13 cellular contexts compared by ENCODE assay signal in genomic region chr4:92163348-92163747, GRCh38.
DNase-seq lines count a peak whose midpoint lies in the region; ATAC-seq, FAIRE-seq and TF ChIP-seq lines count a peak whose summit lies in the region.
"Had no signal": no experiment of that assay in that cellular context is flagged by ENCODE, and none has a peak within 500 bp of the region (broad histone marks: within the 10 kb centered on the region; RNA-seq: fewer than 3 reads in every experiment).

No MANE protein-coding gene starts in this region.

- H3K4me3 ChIP-seq in bronchial epithelial cell (ENCODE audit: low read depth, low read length) = no peak overlapping the region

- no peaks in the 10 kb centered on the region for H3K4me1 Mint-ChIP-seq in activated naive CD4-positive, alpha-beta T cell treated with anti-CD3 and anti-CD28 coated beads for 36 hours (ENCODE audit: low read depth)
- H3K4me1 Mint-ChIP-seq: memory B cell; stimulated activated effector memory CD8-positive, alpha-beta T cell treated with anti-CD3 and anti-CD28 coated beads, Interleukin-12 subunit alpha, Interleukin-12 subunit beta, amount 100 ng/mL, for 72 hours had no signal

- intact Hi-C loops in activated naive CD4-positive, alpha-beta T cell treated with anti-CD3 and anti-CD28 coated beads for 36 hours (cut with micrococcal nuclease) = loop anchor here (10.0 kb wide), 1 partner anchor 1749 kb away; no protein-coding TSS in a partner anchor

- no peak for FAIRE-seq in bronchial epithelial cell (lab: Jason Lieb, UNC)
- FAIRE-seq: GM18507 had no signal

- no peak for ATAC-seq in GM18520 (IDR thresholded peaks at IDR 0.05; ENCODE audit: unreplicated experiment)
- ATAC-seq: stimulated activated effector memory CD8-positive, alpha-beta T cell treated with anti-CD3 and anti-CD28 coated beads, Interleukin-12 subunit alpha, Interleukin-12 subunit beta, amount 100 ng/mL, for 72 hours had no signal

- H3K27ac Mint-ChIP-seq in activated naive CD4-positive, alpha-beta T cell treated with anti-CD3 and anti-CD28 coated beads for 36 hours = no peak overlapping the region
- H3K27ac Mint-ChIP-seq: memory B cell; stimulated activated effector memory CD8-positive, alpha-beta T cell treated with anti-CD3 and anti-CD28 coated beads, Interleukin-12 subunit alpha, Interleukin-12 subunit beta, amount 100 ng/mL, for 72 hours had no signal

- H3K27me3 Mint-ChIP-seq in activated naive CD4-positive, alpha-beta T cell treated with anti-CD3 and anti-CD28 coated beads for 36 hours (ENCODE audit: low read depth) = no peaks in the 10 kb centered on the region
- H3K27me3 Mint-ChIP-seq: memory B cell had no signal

- peaks cover 2% of the 10 kb centered on the region for H3K36me3 Mint-ChIP-seq in activated naive CD4-positive, alpha-beta T cell treated with anti-CD3 and anti-CD28 coated beads for 36 hours (ENCODE audit: low read depth)
- H3K36me3 Mint-ChIP-seq: memory B cell; stimulated activated effector memory CD8-positive, alpha-beta T cell treated with anti-CD3 and anti-CD28 coated beads, Interleukin-12 subunit alpha, Interleukin-12 subunit beta, amount 100 ng/mL, for 72 hours had no signal

- DNase-seq in NCI-H748 (lab: John Stamatoyannopoulos, UW; ENCODE audit: unreplicated experiment) = peak; percentile 2
- DNase-seq in NCI-H748 treated with DMSO at 0.1 percent for 48 hours (lab: John Stamatoyannopoulos, UW) = no peak
- peak; percentile 25 for DNase-seq in bronchial epithelial cell (ENCODE audit: low read depth)
- DNase-seq in renal cortical epithelial cell (ENCODE audit: low read depth) = peak; percentile 3
- DNase-seq in activated naive CD4-positive, alpha-beta T cell treated with anti-CD3 and anti-CD28 coated beads for 36 hours = no peak
- DNase-seq in amygdala (lab: John Stamatoyannopoulos, UW) = no peak
- DNase-seq: activated naive CD4-positive, alpha-beta T cell; NCI-H510A treated with DMSO at 0.1 percent for 48 hours had no signal

- peaks cover 17% of the 10 kb centered on the region for H3K9me3 Mint-ChIP-seq in activated naive CD4-positive, alpha-beta T cell treated with anti-CD3 and anti-CD28 coated beads for 36 hours

- TF ChIP-seq CTCF in LNCAP (IDR thresholded peaks at IDR 0.05) (peak; percentile 59), bronchial epithelial cell (IDR thresholded peaks at IDR 0.05; ENCODE audit: insufficient read depth, low read length, severe bottlenecking) (peak; percentile 43)

- CTCF ChIA-PET in activated naive CD4-positive, alpha-beta T cell treated with anti-CD3 and anti-CD28 coated beads for 36 hours (lab: Charles Lee) = no interaction called here

- H3K27me3 ChIP-seq in bronchial epithelial cell (ENCODE audit: control insufficient read depth, insufficient read depth, low read length) = no peaks in the 10 kb centered on the region

- H3K4me3 Mint-ChIP-seq in activated naive CD4-positive, alpha-beta T cell treated with anti-CD3 and anti-CD28 coated beads for 36 hours = no peak overlapping the region
- H3K4me3 Mint-ChIP-seq: memory B cell; stimulated activated effector memory CD8-positive, alpha-beta T cell treated with anti-CD3 and anti-CD28 coated beads, Interleukin-12 subunit alpha, Interleukin-12 subunit beta, amount 100 ng/mL, for 72 hours had no signal

- no peaks in the 10 kb centered on the region for H3K36me3 ChIP-seq in bronchial epithelial cell (ENCODE audit: control insufficient read depth, insufficient read depth, low read length)

Comparison
In these comparisons a context has a peak if more than half of its experiments do, and no peak if none do; other contexts are left out.
1. DNase-seq: peak in NCI-H748 (single experiment), bronchial epithelial cell (single experiment) and renal cortical epithelial cell (single experiment); none in NCI-H748 treated with DMSO at 0.1 percent for 48 hours (single experiment), activated naive CD4-positive, alpha-beta T cell treated with anti-CD3 and anti-CD28 coated beads for 36 hours (single experiment) and amygdala (0 of 56).